ENCODE assay signal across 11 cellular contexts in the genomic region with DNA sequence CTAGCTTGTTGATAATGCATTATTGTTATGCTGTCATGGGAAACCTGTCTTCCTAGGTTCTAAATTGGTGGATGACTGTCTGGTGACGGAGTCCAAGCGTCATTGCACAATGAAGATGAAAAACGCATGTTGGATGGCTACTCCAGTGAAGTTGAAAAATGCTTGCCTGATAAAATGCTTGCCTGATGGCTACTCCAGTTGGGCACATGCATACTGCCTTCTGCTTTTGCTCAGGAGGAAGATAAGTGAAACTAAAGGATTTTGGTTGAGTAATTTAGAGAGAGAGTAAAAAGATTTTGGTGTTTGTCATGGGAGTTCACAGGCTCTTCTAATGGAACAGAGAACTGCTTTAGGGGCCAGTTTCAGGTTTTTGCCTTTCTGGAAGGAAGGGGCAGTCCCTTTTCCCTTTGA.
A peak's percentile ranks its signal among the peaks of the same experiment; 100 is the strongest.
DNase-seq lines count a peak whose midpoint lies in the region; ATAC-seq, FAIRE-seq and TF ChIP-seq lines count a peak whose summit lies in the region.
"Had no signal": no experiment of that assay in that cellular context is flagged by ENCODE, and none has a peak within 500 bp of the region (broad histone marks: within the 10 kb centered on the region; RNA-seq: fewer than 3 reads in every experiment).

No MANE protein-coding gene starts in this region.

- H3K36me3 Mint-ChIP-seq in activated naive CD8-positive, alpha-beta T cell treated with anti-CD3 and anti-CD28 coated beads, Interleukin-2, amount 50 U/mL, for 24 hours (ENCODE audit: low read depth), result peaks cover 23% of the 10 kb centered on the region

- DNase-seq in AG20443 (ENCODE audit: low spot score) (peak; percentile 80), GM12865 (ENCODE audit: low read depth) (peak; percentile 36), lower lobe of right lung (no peak), GM12891 (ENCODE audit: insufficient read length, low spot score) (no peak), NCI-H1694 treated with DMSO at 0.1 percent for 48 hours (lab: John Stamatoyannopoulos, UW) (no peak)
- no peak for DNase-seq in activated naive CD8-positive, alpha-beta T cell treated with anti-CD3 and anti-CD28 coated beads, Interleukin-2, amount 50 U/mL, for 24 hours
- DNase-seq in effector memory CD4-positive, alpha-beta T cell, result no peak
- DNase-seq: stomach had no signal

- H3K4me1 Mint-ChIP-seq in activated naive CD8-positive, alpha-beta T cell treated with anti-CD3 and anti-CD28 coated beads, Interleukin-2, amount 50 U/mL, for 24 hours, result peaks cover 77% of the 10 kb centered on the region

- peak; percentile 78 for ATAC-seq in activated naive CD8-positive, alpha-beta T cell treated with anti-CD3 and anti-CD28 coated beads, Interleukin-2, amount 50 U/mL, for 24 hours
- ATAC-seq in lower lobe of right lung (peak; percentile 46 to 56), HG02970 (IDR thresholded peaks at IDR 0.05; ENCODE audit: low FRiP score, unreplicated experiment) (no peak)

- TF ChIP-seq POLR2A in GM12891 (IDR thresholded peaks at IDR 0.05; ENCODE audit: low read depth, low read length), result no peak

- H3K27ac Mint-ChIP-seq in activated naive CD8-positive, alpha-beta T cell treated with anti-CD3 and anti-CD28 coated beads, Interleukin-2, amount 50 U/mL, for 24 hours, result peak overlapping the region; percentile 83

- H3K4me1 ChIP-seq in lower lobe of right lung, result no peaks in the 10 kb centered on the region
- no peaks in the 10 kb centered on the region for H3K4me1 ChIP-seq in effector memory CD4-positive, alpha-beta T cell (ENCODE audit: control insufficient read depth, insufficient read depth, low read length, poor library complexity, severe bottlenecking)

- no peaks in the 10 kb centered on the region for H3K27me3 Mint-ChIP-seq in activated naive CD8-positive, alpha-beta T cell treated with anti-CD3 and anti-CD28 coated beads, Interleukin-2, amount 50 U/mL, for 24 hours

- TF ChIP-seq CTCF in GM12865 (IDR thresholded peaks at IDR 0.05; ENCODE audit: insufficient read depth, low read depth, low read length, missing control alignments) (no peak), lower lobe of right lung (IDR thresholded peaks at IDR 0.05) (no peak)

- H3K9me3 Mint-ChIP-seq in activated naive CD8-positive, alpha-beta T cell treated with anti-CD3 and anti-CD28 coated beads, Interleukin-2, amount 50 U/mL, for 24 hours, result no peaks in the 10 kb centered on the region

- FAIRE-seq in GM12891 (lab: Jason Lieb, UNC), result no peak
- FAIRE-seq: endometrium, G401.6 had no signal

- H3K4me3 ChIP-seq in GM12865 (ENCODE audit: low read depth, low read length) (no peak overlapping the region), lower lobe of right lung (no peak overlapping the region)
- no peak overlapping the region for H3K4me3 ChIP-seq in effector memory CD4-positive, alpha-beta T cell (ENCODE audit: insufficient read depth, low read depth, low read length, poor library complexity, severe bottlenecking)
- H3K4me3 ChIP-seq: stomach had no signal

- H3K36me3 ChIP-seq in lower lobe of right lung, result no peaks in the 10 kb centered on the region
- no peaks in the 10 kb centered on the region for H3K36me3 ChIP-seq in effector memory CD4-positive, alpha-beta T cell (ENCODE audit: control insufficient read depth, insufficient read depth, low read length)
- H3K36me3 ChIP-seq: stomach had no signal

- H3K4me3 Mint-ChIP-seq in activated naive CD8-positive, alpha-beta T cell treated with anti-CD3 and anti-CD28 coated beads, Interleukin-2, amount 50 U/mL, for 24 hours, result peak overlapping the region; percentile 35

- no peaks in the 10 kb centered on the region for H3K27me3 ChIP-seq in lower lobe of right lung (ENCODE audit: low read depth)
- H3K27me3 ChIP-seq in effector memory CD4-positive, alpha-beta T cell (replicated peaks; ENCODE audit: control insufficient read depth, insufficient read depth, low read length, poor library complexity, severe bottlenecking), result no peaks in the 10 kb centered on the region
- H3K27me3 ChIP-seq: stomach had no signal

- intact Hi-C loops in lower lobe of right lung (cut with DNase I), result no loop called here

- H3K9me3 ChIP-seq in lower lobe of right lung, result no peaks in the 10 kb centered on the region
- no peaks in the 10 kb centered on the region for H3K9me3 ChIP-seq in effector memory CD4-positive, alpha-beta T cell (ENCODE audit: control insufficient read depth, low read length)
- H3K9me3 ChIP-seq: stomach had no signal

- H3K27ac ChIP-seq in lower lobe of right lung, result no peak overlapping the region
- H3K27ac ChIP-seq in effector memory CD4-positive, alpha-beta T cell (ENCODE audit: insufficient read depth, low read length, poor library complexity, severe bottlenecking), result no peak overlapping the region

TF ChIP-seq in GM12891, 5 proteins besides CTCF, POLR2A, EP300 and RAD21:
- TF ChIP-seq POLR2AphosphoS5 (IDR thresholded peaks at IDR 0.05; ENCODE audit: low read depth, low read length) (no peak), POU2F2 (IDR thresholded peaks at IDR 0.05; ENCODE audit: low read depth, low read length) (no peak), SPI1 (IDR thresholded peaks at IDR 0.05; ENCODE audit: low read depth, low read length) (no peak), PAX5 (IDR thresholded peaks at IDR 0.05; ENCODE audit: insufficient read depth, low read length, severe bottlenecking) (no peak), TAF1 (IDR thresholded peaks at IDR 0.05; ENCODE audit: low read depth, low read length) (no peak)

Comparison
In these comparisons a context has a peak if more than half of its experiments do, and no peak if none do; other contexts are left out.
1. DNase-seq: peak in AG20443 (single experiment) and GM12865 (single experiment); none in activated naive CD8-positive, alpha-beta T cell treated with anti-CD3 and anti-CD28 coated beads, Interleukin-2, amount 50 U/mL, for 24 hours (single experiment), lower lobe of right lung (single experiment), GM12891 (single experiment), effector memory CD4-positive, alpha-beta T cell (0 of 3) and NCI-H1694 treated with DMSO at 0.1 percent for 48 hours (single experiment).